In genomic region chr5:150490754-150491153, GRCh38 we compare ENCODE assay signal across 12 cellular contexts. TPM values are rescaled to one million over a fixed set of nuclear protein-coding genes. Genes with fewer than 3 reads are reported as not detected.
A peak's percentile ranks its signal among the peaks of the same experiment; 100 is the strongest.
DNase-seq lines count a peak whose midpoint lies in the region; ATAC-seq, FAIRE-seq and TF ChIP-seq lines count a peak whose summit lies in the region.
"Had no signal": no experiment of that assay in that cellular context is flagged by ENCODE, and none has a peak within 500 bp of the region (broad histone marks: within the 10 kb centered on the region; RNA-seq: fewer than 3 reads in every experiment).

No MANE protein-coding gene starts in this region.

- no peak overlapping the region for H3K27ac Mint-ChIP-seq in neural progenitor cell

- WGBS in liver: 61% methylated on average over 1 of the region's 1 CpG
- WGBS in HepG2 (ENCODE audit: low lambda C conversion rate): 86% methylated on average over 1 of the region's 1 CpG

- H3K36me3 ChIP-seq in liver (ENCODE audit: control insufficient read depth in 4 of 4, insufficient read depth in 3 of 4, low read depth in 1 of 4, low read length in 3 of 4): peaks cover 4 to 22% (median 9%) of the 10 kb centered on the region in 4 donors
- H3K36me3 ChIP-seq in HepG2 (replicated peaks in 1 of 2; ENCODE audit: control insufficient read depth in 1 of 2, insufficient read depth in 2 of 2, low read length in 2 of 2): peaks cover 3 to 41% of the 10 kb centered on the region in 2 experiments; a peak in 3 of 5 replicates
- no peaks in the 10 kb centered on the region for H3K36me3 ChIP-seq in neural progenitor cell
- H3K36me3 ChIP-seq: ovary had no signal

- H3F3A ChIP-seq in neural progenitor cell (ENCODE audit: low read depth): peaks cover 33% of the 10 kb centered on the region

- no peak for TF ChIP-seq CTCF in liver (IDR thresholded peaks at IDR 0.05; ENCODE audit: low read depth, low read length, missing input control)
- TF ChIP-seq CTCF in HepG2 (CRISPR knock-in tag; IDR thresholded peaks at IDR 0.05): no peak
- no peak for TF ChIP-seq CTCF in neural progenitor cell (IDR thresholded peaks at IDR 0.05)

- H3K4me3 Mint-ChIP-seq in neural progenitor cell: peak overlapping the region; percentile 5

- peaks cover 16 to 61% (median 53%) of the 10 kb centered on the region in 4 donors for H3K4me1 ChIP-seq in liver (ENCODE audit: control insufficient read depth in 4 of 4, insufficient read depth in 4 of 4, low read length in 3 of 4)
- H3K4me1 ChIP-seq in HepG2 (ENCODE audit: insufficient read depth, low read length): peaks cover 62% of the 10 kb centered on the region
- peaks cover 44% of the 10 kb centered on the region for H3K4me1 ChIP-seq in neural progenitor cell

- H3K9me3 ChIP-seq in liver (ENCODE audit: control insufficient read depth in 4 of 4, low read length in 3 of 4): no peaks in the 10 kb centered on the region
- no peaks in the 10 kb centered on the region for H3K9me3 ChIP-seq in HepG2 (ENCODE audit: low read length)
- H3K9me3 ChIP-seq in neural progenitor cell (ENCODE audit: low read depth): no peaks in the 10 kb centered on the region
- H3K9me3 ChIP-seq: BE2C, ovary had no signal

- H3K36me3 Mint-ChIP-seq in neural progenitor cell: peaks cover 4% of the 10 kb centered on the region

- H3K27me3 Mint-ChIP-seq in neural progenitor cell (ENCODE audit: insufficient read depth, low read depth): peaks cover 5% of the 10 kb centered on the region

- no peak for TF ChIP-seq RAD21 in liver (IDR thresholded peaks at IDR 0.05)
- no peak for TF ChIP-seq RAD21 in HepG2 (CRISPR knock-in tag; IDR thresholded peaks at IDR 0.05)

- intact Hi-C loops in HepG2 (cut with micrococcal nuclease; ENCODE audit: unreplicated experiment): no loop called here

- TF ChIP-seq POLR2A in HepG2 (IDR thresholded peaks at IDR 0.05; ENCODE audit: insufficient read depth in 1 of 2, low read depth in 2 of 2, low read length in 2 of 2): no peak

- H2AFZ ChIP-seq in HepG2 (ENCODE audit: low read length) (no peak overlapping the region), neural progenitor cell (replicated peaks) (no peak overlapping the region)

- in situ Hi-C loops in HepG2 (cut with HindIII; ENCODE audit: extremely low pct_ligation_motif_present, low pct_unique_long_range_greater_than_20kb): no loop called here

- no peaks in the 10 kb centered on the region for H3K9me3 Mint-ChIP-seq in neural progenitor cell

- ATAC-seq in HepG2 (no peak), HG03097 (IDR thresholded peaks at IDR 0.05; ENCODE audit: low FRiP score, unreplicated experiment) (no peak)

- no peaks in the 10 kb centered on the region for H3K27me3 ChIP-seq in liver (ENCODE audit: control insufficient read depth in 4 of 4, insufficient read depth in 4 of 4, low read length in 3 of 4)
- no peaks in the 10 kb centered on the region; a peak in 1 of 5 replicates for H3K27me3 ChIP-seq in HepG2 (ENCODE audit: control insufficient read depth in 1 of 2, insufficient read depth in 2 of 2, low read length in 2 of 2)
- no peaks in the 10 kb centered on the region for H3K27me3 ChIP-seq in neural progenitor cell
- H3K27me3 ChIP-seq: BE2C, ovary had no signal

- no TSS peak for BruUV-seq in HepG2 (replicated peaks; lab: Mats Ljungman, UMichigan)

- H3K4me1 Mint-ChIP-seq in neural progenitor cell: peaks cover 55% of the 10 kb centered on the region

- peak overlapping the region; percentile 98 to 99 for H3K27ac ChIP-seq in liver (ENCODE audit: low read depth in 1 of 2, low read length in 2 of 2)
- no peak overlapping the region for H3K27ac ChIP-seq in HepG2 (ENCODE audit: extremely low read length, insufficient read depth, low read length)
- peak overlapping the region; percentile 32 for H3K27ac ChIP-seq in cingulate gyrus (ENCODE audit: low read depth, low read length)
- H3K27ac ChIP-seq in neural progenitor cell: no peak overlapping the region
- H3K27ac ChIP-seq: ovary had no signal

- POLR2A ChIA-PET in HepG2 (lab: Yijun Ruan, JAX): interaction anchor here (2.3 kb wide), 1 partner anchor 19 kb away, joined by 8 read pairs; no protein-coding TSS in a partner anchor

- H3K79me2 ChIP-seq in HepG2 (ENCODE audit: insufficient read depth, low read length): peaks cover 76% of the 10 kb centered on the region
- H3K79me2 ChIP-seq in neural progenitor cell (ENCODE audit: low read depth): peaks cover 95% of the 10 kb centered on the region

- peaks cover 54% of the 10 kb centered on the region for H4K20me1 ChIP-seq in HepG2 (ENCODE audit: insufficient read depth, low read length)
- peaks cover 48% of the 10 kb centered on the region for H4K20me1 ChIP-seq in neural progenitor cell (ENCODE audit: low read depth)

- H3K4me2 ChIP-seq in HepG2 (ENCODE audit: low read depth, low read length) (no peak overlapping the region), neural progenitor cell (peak overlapping the region; percentile 12)

- TF ChIP-seq EP300 in HepG2 (IDR thresholded peaks at IDR 0.05; ENCODE audit: low read depth in 2 of 2, low read length in 2 of 2) (no peak), HepG2 (CRISPR knock-in tag; IDR thresholded peaks at IDR 0.05; ENCODE audit: borderline replicate concordance) (no peak)

- CTCF ChIA-PET in HepG2 (lab: Yijun Ruan, JAX; ENCODE audit: low intra/inter-chr PET ratio, low total read pairs): no interaction called here

- DNase-seq in HepG2 (ENCODE audit: low spot score) (no peak), neural progenitor cell (ENCODE audit: low spot score) (no peak), activated gamma-delta T cell (lab: John Stamatoyannopoulos, UW) (no peak), NCI-H69 (lab: John Stamatoyannopoulos, UW) (no peak), NCI-H2081 treated with DMSO at 0.1 percent for 48 hours (lab: John Stamatoyannopoulos, UW) (no peak)
- DNase-seq: activated CD4-positive, alpha-beta T cell treated with anti-CD3 and anti-CD28 coated beads, Interleukin-2, amount 50 U/mL, for 4 hours; BE2C; NCI-H1092 treated with DMSO at 0.1 percent for 48 hours; ovary had no signal

- FAIRE-seq in HepG2 (lab: Jason Lieb, UNC): no peak

- H3K4me3 ChIP-seq in liver (ENCODE audit: low read depth in 1 of 3, low read length in 3 of 3) (no peak overlapping the region), HepG2 (replicated peaks in 1 of 3; ENCODE audit: insufficient read depth in 1 of 3, low read depth in 2 of 3, low read length in 3 of 3) (no peak overlapping the region), neural progenitor cell (no peak overlapping the region)
- H3K4me3 ChIP-seq: ovary had no signal

- H3K9ac ChIP-seq in liver (ENCODE audit: low read depth in 1 of 2, low read length in 2 of 2): peak overlapping the region in 1 of 2 donors; percentile 14
- no peak overlapping the region for H3K9ac ChIP-seq in HepG2 (ENCODE audit: insufficient read depth, low read depth, low read length)
- no peak overlapping the region for H3K9ac ChIP-seq in neural progenitor cell

RNA-seq across cellular contexts. Expression of gene NDST1, which starts 17.2 kb away (rescaled TPM):
- total RNA-seq in liver (100 to 1,000 TPM in 1 of 2 donors, 10 to 100 TPM in 1; 39.5 to 103 TPM), HepG2 (2016; rRNA removed; fragmentation: Illumina TruSeq; extraction: Trizol) (22.1 and 26.2 TPM in 2 replicates), neural progenitor cell (ENCODE audit: low replicate concordance) (22.9 and 45.6 TPM in 2 replicates)
- polyA plus RNA-seq in liver (10 to 100 TPM; 10.3 to 38.5 TPM), HepG2 (2011; rRNA removed) (23.8 and 35.0 TPM in 2 replicates)
- total RNA-seq in HepG2 (2016; cell fraction: cytosol; rRNA removed; fragmentation: Illumina TruSeq; extraction: Trizol; ENCODE audit: low read depth): 6.5 and 8.8 TPM in 2 replicates
- 19.6 and 25.2 TPM in 2 replicates for total RNA-seq in HepG2 (2016; cell fraction: insoluble cytoplasmic fraction; rRNA removed; fragmentation: Illumina TruSeq; extraction: Trizol)
- total RNA-seq in HepG2 (2016; cell fraction: membrane; rRNA removed; fragmentation: Illumina TruSeq; extraction: Trizol): 16.4 and 18.4 TPM in 2 replicates
- total RNA-seq in HepG2 (2016; cell fraction: nucleus; rRNA removed; fragmentation: Illumina TruSeq; extraction: Trizol): 25.2 and 29.3 TPM in 2 replicates
- 18.9 and 20.3 TPM in 2 replicates for polyA plus RNA-seq in HepG2 (2011; cell fraction: cytosol; rRNA removed)
- polyA plus RNA-seq in HepG2 (2011; cell fraction: nucleus; rRNA removed): 67.6 and 71.1 TPM in 2 replicates
- 36.0 and 40.8 TPM in 2 replicates for polyA plus RNA-seq in HepG2 (2012)
- 2.7 and 3.1 TPM in 2 replicates for polyA plus RNA-seq in HepG2 (2016; cell fraction: cytosol; fragmentation: Illumina TruSeq; extraction: Trizol; ENCODE audit: low read depth)
- 15.4 and 18.3 TPM in 2 replicates for polyA plus RNA-seq in HepG2 (2016; cell fraction: insoluble cytoplasmic fraction; fragmentation: Illumina TruSeq; extraction: Trizol; ENCODE audit: low read depth)
- 7.8 TPM in 2 replicates for polyA plus RNA-seq in HepG2 (2016; cell fraction: membrane; fragmentation: Illumina TruSeq; extraction: Trizol; ENCODE audit: low read depth)
- 29.1 and 30.9 TPM in 2 replicates for polyA plus RNA-seq in HepG2 (2016; cell fraction: nucleus; fragmentation: Illumina TruSeq; extraction: Trizol; ENCODE audit: insufficient read depth, low read depth)
- polyA minus RNA-seq in HepG2 (2011; rRNA and poly(A)+ RNA removed; ENCODE audit: low replicate concordance): 12.5 and 73.9 TPM in 2 replicates
- polyA minus RNA-seq in HepG2 (2011; cell fraction: cytosol; rRNA and poly(A)+ RNA removed): 20.8 and 29.5 TPM in 2 replicates
- polyA minus RNA-seq in HepG2 (2011; cell fraction: nucleus; rRNA and poly(A)+ RNA removed): 55.1 and 55.2 TPM in 2 replicates

RNA-seq across cellular contexts. Expression of gene RPS14, which starts 41.2 kb away (rescaled TPM):
- total RNA-seq in liver (100 to 1,000 TPM; 822 to 948 TPM), HepG2 (2016; rRNA removed; fragmentation: Illumina TruSeq; extraction: Trizol) (2,116 and 2,466 TPM in 2 replicates), neural progenitor cell (ENCODE audit: low replicate concordance) (3,204 and 3,639 TPM in 2 replicates)
- polyA plus RNA-seq in liver (100 to 1,000 TPM; 609 to 956 TPM), HepG2 (2011; rRNA removed) (3,058 and 3,295 TPM in 2 replicates)
- total RNA-seq in HepG2 (2016; cell fraction: cytosol; rRNA removed; fragmentation: Illumina TruSeq; extraction: Trizol; ENCODE audit: low read depth): 3,305 and 3,520 TPM in 2 replicates
- 2,149 and 2,588 TPM in 2 replicates for total RNA-seq in HepG2 (2016; cell fraction: insoluble cytoplasmic fraction; rRNA removed; fragmentation: Illumina TruSeq; extraction: Trizol)
- 4,929 and 5,069 TPM in 2 replicates for total RNA-seq in HepG2 (2016; cell fraction: membrane; rRNA removed; fragmentation: Illumina TruSeq; extraction: Trizol)
- 644 and 721 TPM in 2 replicates for total RNA-seq in HepG2 (2016; cell fraction: nucleus; rRNA removed; fragmentation: Illumina TruSeq; extraction: Trizol)
- 6,315 and 8,239 TPM in 2 replicates for polyA plus RNA-seq in HepG2 (2011; cell fraction: cytosol; rRNA removed)
- polyA plus RNA-seq in HepG2 (2011; cell fraction: nucleus; rRNA removed): 1,184 and 1,580 TPM in 2 replicates
- 3,506 and 4,895 TPM in 2 replicates for polyA plus RNA-seq in HepG2 (2012)
- polyA plus RNA-seq in HepG2 (2016; cell fraction: cytosol; fragmentation: Illumina TruSeq; extraction: Trizol; ENCODE audit: low read depth): 3,347 and 3,785 TPM in 2 replicates
- polyA plus RNA-seq in HepG2 (2016; cell fraction: insoluble cytoplasmic fraction; fragmentation: Illumina TruSeq; extraction: Trizol; ENCODE audit: low read depth): 2,246 and 2,277 TPM in 2 replicates
- polyA plus RNA-seq in HepG2 (2016; cell fraction: membrane; fragmentation: Illumina TruSeq; extraction: Trizol; ENCODE audit: low read depth): 4,452 and 4,569 TPM in 2 replicates
- 1,056 and 1,136 TPM in 2 replicates for polyA plus RNA-seq in HepG2 (2016; cell fraction: nucleus; fragmentation: Illumina TruSeq; extraction: Trizol; ENCODE audit: insufficient read depth, low read depth)
- polyA minus RNA-seq in HepG2 (2011; rRNA and poly(A)+ RNA removed; ENCODE audit: low replicate concordance): 795 and 1,496 TPM in 2 replicates
- 375 and 432 TPM in 2 replicates for polyA minus RNA-seq in HepG2 (2011; cell fraction: cytosol; rRNA and poly(A)+ RNA removed)
- 180 and 283 TPM in 2 replicates for polyA minus RNA-seq in HepG2 (2011; cell fraction: nucleus; rRNA and poly(A)+ RNA removed)

Comparison
In these comparisons a context has a peak if more than half of its experiments do, and no peak if none do; other contexts are left out.
1. H3K27ac ChIP-seq: peak in liver (2 of 2) and cingulate gyrus (single experiment); none in HepG2 (single experiment) and neural progenitor cell (single experiment).